Comparison of ENCODE assay signal across 9 cellular contexts in the genomic region with DNA sequence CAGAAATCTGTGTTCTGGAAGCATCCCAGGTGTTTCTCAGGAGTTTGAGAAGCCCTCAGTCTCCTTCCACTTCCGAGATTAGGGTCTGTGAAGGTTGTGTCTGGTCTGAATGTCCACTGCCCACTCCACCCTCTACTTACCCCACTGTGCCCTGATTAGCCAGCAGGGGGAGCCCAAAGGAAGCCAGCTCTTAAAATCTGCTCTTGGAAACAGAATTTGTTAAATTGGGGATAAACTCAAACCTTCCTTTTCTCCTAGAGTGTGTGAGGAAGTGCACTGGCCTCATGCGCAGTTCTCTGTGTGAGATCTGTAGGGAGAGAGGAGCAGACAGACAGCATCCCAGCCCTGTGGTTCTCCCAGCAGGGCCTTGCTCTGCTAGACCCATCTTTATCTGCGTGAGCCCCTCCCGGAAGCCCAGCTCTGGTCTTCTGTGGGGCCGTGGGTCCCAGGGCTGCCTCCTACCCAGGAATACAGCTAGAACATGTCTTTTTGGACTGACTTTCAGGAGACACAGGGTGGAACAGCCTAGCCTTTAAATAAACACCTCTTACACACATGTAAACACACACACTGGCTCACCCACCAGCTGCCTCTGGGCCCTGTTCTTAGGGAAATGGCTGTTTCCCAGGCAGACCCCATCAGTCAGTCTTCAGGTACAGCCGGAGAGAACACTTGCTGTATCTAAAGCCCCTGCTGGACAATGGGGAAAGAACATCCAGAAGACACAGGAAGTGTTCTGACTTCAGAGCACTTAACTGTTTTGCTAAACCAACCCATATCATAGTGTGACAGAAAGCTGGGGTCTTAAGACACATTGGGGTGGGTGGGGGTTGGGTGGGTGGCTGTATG. TPM values are rescaled to one million over a fixed set of nuclear protein-coding genes. Genes with fewer than 3 reads are reported as not detected.
DNase-seq lines count a peak whose midpoint lies in the region; ATAC-seq and TF ChIP-seq lines count a peak whose summit lies in the region.
"Had no signal": no experiment of that assay in that cellular context is flagged by ENCODE, and none has a peak within 500 bp of the region (broad histone marks: within the 10 kb centered on the region; RNA-seq: fewer than 3 reads in every experiment).

No MANE protein-coding gene starts in this region.

- no peaks in the 10 kb centered on the region for H3K9me2 ChIP-seq in hepatocyte (replicated peaks; ENCODE audit: insufficient read depth)

- no peaks in the 10 kb centered on the region for H3K36me3 ChIP-seq in Peyer's patch
- H3K36me3 ChIP-seq in adrenal gland (replicated peaks in 1 of 2), result no peaks in the 10 kb centered on the region
- no peaks in the 10 kb centered on the region for H3K36me3 ChIP-seq in hepatocyte (replicated peaks; ENCODE audit: insufficient read depth, low read depth)
- H3K36me3 ChIP-seq in spleen, result peaks cover 0 to 76% (median 22%) of the 10 kb centered on the region in 6 donors

- H3K27ac ChIP-seq in Peyer's patch, result peak overlapping the region in 1 of 4 donors; percentile 4
- H3K27ac ChIP-seq in adrenal gland, result no peak overlapping the region
- no peak overlapping the region for H3K27ac ChIP-seq in hepatocyte
- no peak overlapping the region for H3K27ac ChIP-seq in spleen

- WGBS in adrenal gland, 4 donors, result 62 to 73% (median 66%) methylated on average over 4 to 6 of the region's 6 CpGs
- WGBS in hepatocyte (ENCODE audit: low lambda C conversion rate, missing lambda C conversion rate), result 70% methylated on average over 6 of the region's 6 CpGs
- 74 to 81% (median 76%) methylated on average over 6 of the region's 6 CpGs for WGBS in spleen, 5 donors

- H3K4me1 ChIP-seq in Peyer's patch (no peaks in the 10 kb centered on the region), adrenal gland (replicated peaks in 1 of 2) (no peaks in the 10 kb centered on the region), hepatocyte (ENCODE audit: insufficient read depth) (peaks cover 5% of the 10 kb centered on the region), spleen (peaks cover 0 to 44% (median 14%) of the 10 kb centered on the region in 6 donors)

- no peak for TF ChIP-seq POLR2A in Peyer's patch (IDR thresholded peaks at IDR 0.05)
- TF ChIP-seq POLR2A in adrenal gland (IDR thresholded peaks at IDR 0.05), result no peak
- no peak for TF ChIP-seq POLR2A in spleen (IDR thresholded peaks at IDR 0.05)

- intact Hi-C loops in adrenal gland (cut with DNase I), result loop anchor here (5.0 to 10.0 kb wide), 2 partner anchors 254 to 1192 kb away; no protein-coding TSS in a partner anchor
- intact Hi-C loops in spleen (cut with DNase I; ENCODE audit: low total_unique reads), result loop anchor here (5.0 kb wide), 1 partner anchor 254 kb away; no protein-coding TSS in a partner anchor

- no peaks in the 10 kb centered on the region for H4K20me1 ChIP-seq in hepatocyte (ENCODE audit: insufficient read depth, poor library complexity, severe bottlenecking)

- H3K4me2 ChIP-seq in hepatocyte, result no peak overlapping the region
- H3K4me2 ChIP-seq: BLaER1 treated with 17β-estradiol and CSF1 and Interleukin-3, amounts not matched to agents 10 nM and 100 nM had no signal

- H3K9me3 ChIP-seq in Peyer's patch (no peaks in the 10 kb centered on the region), adrenal gland (replicated peaks in 1 of 3) (no peaks in the 10 kb centered on the region), hepatocyte (ENCODE audit: low read depth) (no peaks in the 10 kb centered on the region), spleen (no peaks in the 10 kb centered on the region)
- H3K9me3 ChIP-seq: BLaER1 treated with 17β-estradiol and CSF1 and Interleukin-3, amounts not matched to agents 10 nM and 100 nM had no signal

- H3K27me3 ChIP-seq in Peyer's patch, result no peaks in the 10 kb centered on the region
- no peaks in the 10 kb centered on the region for H3K27me3 ChIP-seq in adrenal gland
- no peaks in the 10 kb centered on the region for H3K27me3 ChIP-seq in hepatocyte
- no peaks in the 10 kb centered on the region for H3K27me3 ChIP-seq in spleen (replicated peaks in 1 of 7)
- H3K27me3 ChIP-seq: BLaER1 treated with 17β-estradiol and CSF1 and Interleukin-3, amounts not matched to agents 10 nM and 100 nM had no signal

- H2AFZ ChIP-seq in hepatocyte, result no peak overlapping the region

- ATAC-seq in HG02943 (IDR thresholded peaks at IDR 0.05; ENCODE audit: low read depth, unreplicated experiment), result peak; percentile 38
- ATAC-seq in HG03025 (IDR thresholded peaks at IDR 0.05; ENCODE audit: low FRiP score, unreplicated experiment), result no peak

- H3K4me3 ChIP-seq in Peyer's patch (no peak overlapping the region), adrenal gland (no peak overlapping the region), hepatocyte (no peak overlapping the region), spleen (no peak overlapping the region)
- H3K4me3 ChIP-seq: BLaER1 treated with 17β-estradiol and CSF1 and Interleukin-3, amounts not matched to agents 10 nM and 100 nM had no signal

- no peaks in the 10 kb centered on the region for H3K79me2 ChIP-seq in hepatocyte

- DNase-seq in NCI-H1417 (lab: John Stamatoyannopoulos, UW), result peak; percentile 11 to 61 (median 34)
- no peak for DNase-seq in NCI-H1417 treated with DMSO at 0.1 percent for 48 hours (lab: John Stamatoyannopoulos, UW)
- peak in 2 of 3 donors; percentile 55 to 68 for DNase-seq in Peyer's patch
- peak; percentile 50 to 84 (median 70) for DNase-seq in adrenal gland
- peak; percentile 61 for DNase-seq in hepatocyte (ENCODE audit: low spot score)
- no peak for DNase-seq in spleen

- TF ChIP-seq CTCF in Peyer's patch (IDR thresholded peaks at IDR 0.05), result peak; percentile 7 to 67 (median 62)
- peak; percentile 78 to 89 (median 82) for TF ChIP-seq CTCF in adrenal gland (IDR thresholded peaks at IDR 0.05)
- TF ChIP-seq CTCF in hepatocyte (IDR thresholded peaks at IDR 0.05; ENCODE audit: poor library complexity), result peak; percentile 87
- TF ChIP-seq CTCF in spleen (IDR thresholded peaks at IDR 0.05 in 8 of 11, conservative IDR thresholded peaks at IDR 0.05 in 3 of 11), result peak in 10 of 11 experiments; percentile 42 to 78 (median 62)

RNA-seq across cellular contexts. Expression of gene SMYD2, which starts 52.2 kb away (rescaled TPM):
- total RNA-seq in Peyer's patch (10 to 100 TPM; 13.2 to 40.1 (median 25.1) TPM), adrenal gland (10 to 100 TPM; 11.4 to 25.9 (median 23.2) TPM), hepatocyte (32.7 and 39.8 TPM in 2 replicates), spleen (10 to 100 TPM; 24.4 to 39.7 (median 34.0) TPM)
- polyA plus RNA-seq in adrenal gland (10 to 100 TPM; 18.5 to 25.0 (median 20.9) TPM), hepatocyte (34.4 and 36.2 TPM in 2 replicates), spleen (10 to 100 TPM; 23.5 to 33.6 (median 23.7) TPM)

Comparison
In these comparisons a context has a peak if more than half of its experiments do, and no peak if none do; other contexts are left out.
1. DNase-seq: peak in NCI-H1417 (3 of 3), Peyer's patch (2 of 3), adrenal gland (7 of 7) and hepatocyte (single experiment); none in NCI-H1417 treated with DMSO at 0.1 percent for 48 hours (single experiment) and spleen (single experiment).
2. Peak in every context shown above with its lines, with median percentiles within 50 percentile points of each other: CTCF ChIP-seq.